ENCODE assay signal across 1 cellular context in genomic region chr16:3590736-3591435, GRCh38.
TF ChIP-seq lines count a peak whose summit lies in the region.

No MANE protein-coding gene starts in this region.

TF ChIP-seq in GM23338, 12 proteins besides CTCF, POLR2A, EP300 and RAD21 (continued from another document):
- TF ChIP-seq ZNF462 (CRISPR knock-in tag; IDR thresholded peaks at IDR 0.05) = no peak
